ENCODE assay signal across 8 cellular contexts in the genomic region with DNA sequence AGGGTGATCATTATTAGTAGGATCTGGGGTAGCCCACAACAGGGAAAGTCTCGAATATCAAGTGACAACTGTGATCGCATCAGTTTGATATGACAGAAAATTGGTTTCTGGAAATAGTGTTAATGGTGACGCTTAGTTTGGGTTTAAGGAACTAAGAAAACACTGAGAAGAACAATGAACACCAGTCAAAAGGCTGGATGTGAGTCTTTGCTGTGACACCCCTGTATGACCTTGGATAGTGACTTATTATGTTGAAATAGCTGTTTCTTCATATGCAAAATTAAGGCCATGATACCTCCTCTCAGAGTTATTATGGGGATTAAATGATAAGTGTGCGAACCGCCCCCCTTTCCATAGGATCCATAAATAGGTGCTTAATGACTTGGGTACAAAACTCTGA. TPM values are rescaled to one million over a fixed set of nuclear protein-coding genes. Genes with fewer than 3 reads are reported as not detected.
A peak's percentile ranks its signal among the peaks of the same experiment; 100 is the strongest.
DNase-seq lines count a peak whose midpoint lies in the region; ATAC-seq, FAIRE-seq and TF ChIP-seq lines count a peak whose summit lies in the region.

No MANE protein-coding gene starts in this region.

- H3K9me1 ChIP-seq in K562 (ENCODE audit: control insufficient read depth, insufficient read depth, low read length), result peaks cover 13% of the 10 kb centered on the region

- POLR2A ChIA-PET in AG04450 (lab: Yijun Ruan, JAX) (interaction anchor here (1.0 to 1.8 kb wide), 6 partner anchors 9 to 33 kb away, joined by 3 to 13 read pairs (median 5); a partner anchor contains a TSS), K562 (lab: Yijun Ruan, JAX) (interaction anchor here (0.5 to 0.9 kb wide), 3 partner anchors 12 to 407 kb away, joined by 3 read pairs; no protein-coding TSS in a partner anchor)

- WGBS in K562 (ENCODE audit: insufficient coverage, low coverage, missing lambda C conversion rate), result 2% methylated on average over 5 of the region's 5 CpGs

- no peak for TF ChIP-seq POLR2A in K562 (conservative IDR thresholded peaks at IDR 0.05)

- peaks cover 11% of the 10 kb centered on the region for H4K20me1 ChIP-seq in K562 (replicated peaks; ENCODE audit: control insufficient read depth, insufficient read depth, low read length)

- peak overlapping the region; percentile 95 for H3K9ac ChIP-seq in HUES6 (ENCODE audit: low read length)
- peak overlapping the region; percentile 93 for H3K9ac ChIP-seq in K562 (ENCODE audit: insufficient read depth in 1 of 2, low read depth in 2 of 2, low read length in 2 of 2)

- H2AFZ ChIP-seq in K562 (ENCODE audit: low read depth, low read length), result peak overlapping the region; percentile 100

- no peak for TF ChIP-seq RAD21 in K562 (CRISPR knock-in tag; conservative IDR thresholded peaks at IDR 0.05 in 1 of 2, IDR thresholded peaks at IDR 0.05 in 1 of 2)

- H3K27ac ChIP-seq in AG04450 (ENCODE audit: low read depth, low read length), result no peak overlapping the region
- H3K27ac ChIP-seq in HUES6 (ENCODE audit: low read depth, low read length), result peak overlapping the region; percentile 75; the same call in 1 of the 2 replicates
- peak overlapping the region; percentile 81 for H3K27ac ChIP-seq in K562 (ENCODE audit: extremely low read depth, low read depth, low read length)

- TF ChIP-seq EP300 in K562 (IDR thresholded peaks at IDR 0.05; ENCODE audit: low read length), result no peak

- DNase-seq in AG04450 (ENCODE audit: low read depth, low spot score) (no peak), K562 (ENCODE audit: extremely low read depth in 1 of 4, low spot score in 3 of 4) (no peak), SHP77 (lab: John Stamatoyannopoulos, UW) (no peak), mesenteric fat pad (ENCODE audit: low spot score) (no peak)
- no peak for DNase-seq in NK-92 treated with Interleukin-12 subunit alpha and Interleukin-12 subunit beta, amount 100 ng/mL, for 24 hours (lab: John Stamatoyannopoulos, UW)
- no peak for DNase-seq in activated CD4-positive, alpha-beta T cell treated with anti-CD3 and anti-CD28 coated beads for 1 hour

- H3K9me3 ChIP-seq in AG04450 (ENCODE audit: control insufficient read depth, insufficient read depth, low read length) (no peaks in the 10 kb centered on the region), HUES6 (ENCODE audit: control insufficient read depth, insufficient read depth, low read depth, low read length) (no peaks in the 10 kb centered on the region), K562 (replicated peaks; ENCODE audit: control insufficient read depth, insufficient read depth, low read depth, low read length) (no peaks in the 10 kb centered on the region), mononuclear cell (ENCODE audit: low read depth, low read length) (no peaks in the 10 kb centered on the region)

- in situ Hi-C loops in K562 (cut with MboI), result no loop called here

- H3K36me3 ChIP-seq in HUES6 (ENCODE audit: control insufficient read depth, insufficient read depth, low read length), result peaks cover 4% of the 10 kb centered on the region; the same call in 1 of the 2 replicates
- peaks cover 30% of the 10 kb centered on the region; the same call in 2 of the 3 replicates for H3K36me3 ChIP-seq in K562 (ENCODE audit: control insufficient read depth, insufficient read depth, low read length)

- H3K79me2 ChIP-seq in K562 (ENCODE audit: control insufficient read depth, insufficient read depth, low read length), result peaks cover 65% of the 10 kb centered on the region

- intact Hi-C loops in K562 (cut with micrococcal nuclease), result loop anchor here (5.0 to 10.0 kb wide), 2 partner anchors 40 to 147 kb away; a partner anchor contains a TSS

- peak; percentile 40 for FAIRE-seq in K562 (lab: Jason Lieb, UNC)

- peak overlapping the region; percentile 95 for H3K4me2 ChIP-seq in K562 (ENCODE audit: insufficient read depth, low read length)

- BruUV-seq in K562 (replicated peaks; lab: Mats Ljungman, UMichigan), result TSS peak; percentile 43

- H3K4me3 ChIP-seq in AG04450 (ENCODE audit: low read depth, low read length) (peak overlapping the region; percentile 92), HUES6 (ENCODE audit: low read depth, low read length) (peak overlapping the region; percentile 81), K562 (peak overlapping the region; percentile 97), mononuclear cell (ENCODE audit: low read length) (peak overlapping the region; percentile 72)

- no peaks in the 10 kb centered on the region for H3K27me3 ChIP-seq in AG04450 (ENCODE audit: control insufficient read depth, insufficient read depth, low read length)
- H3K27me3 ChIP-seq in HUES6 (ENCODE audit: control insufficient read depth, insufficient read depth, low read length), result no peaks in the 10 kb centered on the region
- no peaks in the 10 kb centered on the region for H3K27me3 ChIP-seq in K562 (ENCODE audit: control insufficient read depth in 2 of 2, insufficient read depth in 2 of 2, low read length in 2 of 2)
- H3K27me3 ChIP-seq in mononuclear cell (ENCODE audit: insufficient read depth, low read length), result no peaks in the 10 kb centered on the region

- ATAC-seq in K562, result no peak

- CTCF ChIA-PET in AG04450 (lab: Charles Lee) (no interaction called here), K562 (lab: Yijun Ruan, JAX; ENCODE audit: low intra/inter-chr PET ratio) (interaction anchor here (0.7 kb wide), 1 partner anchor 1677 kb away, joined by 3 read pairs; no protein-coding TSS in a partner anchor)

- TF ChIP-seq CTCF in AG04450 (IDR thresholded peaks at IDR 0.05; ENCODE audit: low read depth, low read length) (no peak), K562 (IDR thresholded peaks at IDR 0.05 in 2 of 3, conservative IDR thresholded peaks at IDR 0.05 in 1 of 3; ENCODE audit: insufficient read depth in 2 of 3, low read depth in 1 of 3, low read length in 3 of 3) (no peak)

- H3K4me1 ChIP-seq in HUES6 (ENCODE audit: control insufficient read depth, insufficient read depth, low read length) (peaks cover 14% of the 10 kb centered on the region), K562 (replicated peaks in 1 of 2; ENCODE audit: control insufficient read depth in 2 of 2, insufficient read depth in 2 of 2, low read length in 2 of 2) (peaks cover 6 to 26% of the 10 kb centered on the region in 2 experiments), mononuclear cell (ENCODE audit: insufficient read depth, low read length) (peaks cover 25% of the 10 kb centered on the region)

RNA-seq across cellular contexts. Expression of a gene that starts 0.9 kb away (rescaled TPM):
- polyA plus RNA-seq in AG04450 (2011; rRNA removed) (9.6 and 14.1 TPM in 2 replicates), K562 (2011; rRNA removed) (8.9 and 10.7 TPM in 2 replicates), K562 (2014; fragmentation: Illumina TruSeq; extraction: Trizol) (7.0 and 9.1 TPM in 2 replicates), K562 (2014; fragmentation: Nextera tagmentation; extraction: Ambion mirVana) (1 to 10 TPM; 3.7 to 4.4 TPM), K562 (2014; rRNA removed) (8.4 and 11.2 TPM in 2 replicates)
- polyA minus RNA-seq in AG04450 (2011; rRNA and poly(A)+ RNA removed), result 2.1 and 3.5 TPM in 2 replicates
- 5.8 and 23.0 TPM in 2 replicates for total RNA-seq in K562 (2011; cell fraction: chromatin; rRNA removed; ENCODE audit: low replicate concordance)
- total RNA-seq in K562 (2011; cell fraction: nucleolus; rRNA removed), result 5.7 and 7.2 TPM in 2 replicates
- 9.8 and 15.7 TPM in 2 replicates for total RNA-seq in K562 (2011; cell fraction: nucleoplasm; rRNA removed)
- total RNA-seq in K562 (2014; rRNA removed) (6.1 and 6.6 TPM in 2 replicates), K562 (2014; rRNA removed; fragmentation: Illumina TruSeq; extraction: Trizol) (7.1 and 8.1 TPM in 2 replicates), K562 (2015; rRNA removed; fragmentation: Illumina TruSeq; extraction: Trizol) (7.0 and 8.4 TPM in 2 replicates), K562 (2021) (5.6 and 5.7 TPM in 2 replicates), mononuclear cell (4.9 TPM), mesenteric fat pad (7.5 TPM)
- polyA plus RNA-seq in K562 (2011; cell fraction: cytosol; rRNA removed), result 3.0 and 3.7 TPM in 2 replicates
- polyA plus RNA-seq in K562 (2011; cell fraction: nucleus; rRNA removed), result 8.2 and 12.9 TPM in 2 replicates
- 6.4 and 7.7 TPM in 2 replicates for polyA plus RNA-seq in K562 (2012)
- polyA minus RNA-seq in K562 (2011; rRNA and poly(A)+ RNA removed), result 3.7 and 4.6 TPM in 2 replicates
- polyA minus RNA-seq in K562 (2011; cell fraction: cytosol; rRNA and poly(A)+ RNA removed), result 1.1 and 1.7 TPM in 2 replicates
- polyA minus RNA-seq in K562 (2011; cell fraction: nucleus; rRNA and poly(A)+ RNA removed), result 3.9 and 6.0 TPM in 2 replicates

RNA-seq across cellular contexts. Expression of a gene that starts 29.4 kb away (rescaled TPM):
- 87.6 and 108 TPM in 2 replicates for polyA plus RNA-seq in AG04450 (2011; rRNA removed)
- 12.3 and 13.1 TPM in 2 replicates for polyA minus RNA-seq in AG04450 (2011; rRNA and poly(A)+ RNA removed)
- total RNA-seq in K562 (2011; cell fraction: chromatin; rRNA removed; ENCODE audit: low replicate concordance), result 2.5 and 10.5 TPM in 2 replicates
- total RNA-seq in K562 (2011; cell fraction: nucleolus; rRNA removed), result 2.8 and 3.4 TPM in 2 replicates
- total RNA-seq in K562 (2011; cell fraction: nucleoplasm; rRNA removed), result 5.0 and 13.4 TPM in 2 replicates
- total RNA-seq in K562 (2014; rRNA removed), result 15.3 and 15.6 TPM in 2 replicates
- total RNA-seq in K562 (2014; rRNA removed; fragmentation: Illumina TruSeq; extraction: Trizol), result 28.0 and 28.3 TPM in 2 replicates
- 25.0 and 26.3 TPM in 2 replicates for total RNA-seq in K562 (2015; rRNA removed; fragmentation: Illumina TruSeq; extraction: Trizol)
- total RNA-seq in K562 (2021), result 13.1 and 16.3 TPM in 2 replicates
- polyA plus RNA-seq in K562 (2011; rRNA removed), result 30.3 and 37.8 TPM in 2 replicates
- polyA plus RNA-seq in K562 (2011; cell fraction: cytosol; rRNA removed), result 12.9 and 20.7 TPM in 2 replicates
- polyA plus RNA-seq in K562 (2011; cell fraction: nucleus; rRNA removed), result 4.8 and 7.1 TPM in 2 replicates
- polyA plus RNA-seq in K562 (2012), result 24.2 and 24.8 TPM in 2 replicates
- polyA plus RNA-seq in K562 (2014; fragmentation: Illumina TruSeq; extraction: Trizol), result 24.2 and 28.4 TPM in 2 replicates
- polyA plus RNA-seq in K562 (2014; fragmentation: Nextera tagmentation; extraction: Ambion mirVana), result 10 to 100 TPM; 32.6 to 35.3 TPM
- 32.1 and 34.3 TPM in 2 replicates for polyA plus RNA-seq in K562 (2014; rRNA removed)
- polyA minus RNA-seq in K562 (2011; rRNA and poly(A)+ RNA removed), result 6.1 and 7.4 TPM in 2 replicates
- 2.8 and 3.1 TPM in 2 replicates for polyA minus RNA-seq in K562 (2011; cell fraction: cytosol; rRNA and poly(A)+ RNA removed)
- polyA minus RNA-seq in K562 (2011; cell fraction: nucleus; rRNA and poly(A)+ RNA removed), result 1.6 and 3.2 TPM in 2 replicates
- total RNA-seq in mononuclear cell, result 41.8 TPM
- total RNA-seq in mesenteric fat pad, result 59.8 TPM

RNA-seq across cellular contexts. Expression of a gene that starts 32.6 kb away (rescaled TPM):
- polyA plus RNA-seq in AG04450 (2011; rRNA removed) (140 and 173 TPM in 2 replicates), K562 (2011; rRNA removed) (not detected in 2 replicates), K562 (2014; fragmentation: Illumina TruSeq; extraction: Trizol) (not detected in 2 replicates), K562 (2014; fragmentation: Nextera tagmentation; extraction: Ambion mirVana) (not detected), K562 (2014; rRNA removed) (not detected in 2 replicates)
- polyA minus RNA-seq in AG04450 (2011; rRNA and poly(A)+ RNA removed), result 80.8 and 98.8 TPM in 2 replicates
- 0.42 TPM in 1 of 2 replicates, not detected in the other for total RNA-seq in K562 (2011; cell fraction: chromatin; rRNA removed; ENCODE audit: low replicate concordance)
- not detected in 2 replicates for total RNA-seq in K562 (2011; cell fraction: nucleolus; rRNA removed)
- not detected in 2 replicates for total RNA-seq in K562 (2011; cell fraction: nucleoplasm; rRNA removed)
- total RNA-seq in K562 (2014; rRNA removed) (not detected in 2 replicates), K562 (2014; rRNA removed; fragmentation: Illumina TruSeq; extraction: Trizol) (not detected in 2 replicates), K562 (2015; rRNA removed; fragmentation: Illumina TruSeq; extraction: Trizol) (not detected in 2 replicates), K562 (2021) (0.22 and 0.36 TPM in 2 replicates), mononuclear cell (0.31 TPM), mesenteric fat pad (53.0 TPM)
- 0.07 TPM in 1 of 2 replicates, not detected in the other for polyA plus RNA-seq in K562 (2011; cell fraction: cytosol; rRNA removed)
- not detected in 2 replicates for polyA plus RNA-seq in K562 (2011; cell fraction: nucleus; rRNA removed)
- polyA plus RNA-seq in K562 (2012), result 0.08 TPM in 1 of 2 replicates, not detected in the other
- polyA minus RNA-seq in K562 (2011; rRNA and poly(A)+ RNA removed), result not detected in 2 replicates
- polyA minus RNA-seq in K562 (2011; cell fraction: cytosol; rRNA and poly(A)+ RNA removed), result not detected in 2 replicates
- polyA minus RNA-seq in K562 (2011; cell fraction: nucleus; rRNA and poly(A)+ RNA removed), result not detected in 2 replicates

Comparison
In these comparisons a context has a peak if more than half of its experiments do, and no peak if none do; other contexts are left out.
1. RNA of a gene that starts 32.6 kb away (total RNA-seq): 53.0 TPM in mesenteric fat pad (single experiment); 0.31 TPM in mononuclear cell (single experiment) and 0.22 to 0.42 TPM in K562; every median in the first group is over 10 times any median in the second.
2. Peak in every context shown above with its lines, with median percentiles within 50 percentile points of each other: H3K4me3 ChIP-seq.